ENCODE assay signal across 9 cellular contexts in genomic region chr6:161370882-161371281, GRCh38.
DNase-seq lines count a peak whose midpoint lies in the region; ATAC-seq, FAIRE-seq and TF ChIP-seq lines count a peak whose summit lies in the region.
"Had no signal": no experiment of that assay in that cellular context is flagged by ENCODE, and none has a peak within 500 bp of the region (broad histone marks: within the 10 kb centered on the region; RNA-seq: fewer than 3 reads in every experiment).

No MANE protein-coding gene starts in this region.

- no peak overlapping the region for H3K27ac ChIP-seq in endothelial cell of umbilical vein (ENCODE audit: insufficient read depth, low read depth, low read length)

- no peak overlapping the region for H3K9ac ChIP-seq in endothelial cell of umbilical vein (replicated peaks; ENCODE audit: extremely low read depth, insufficient read depth, low read length)

- intact Hi-C loops in Caco-2 (cut with micrococcal nuclease; ENCODE audit: unreplicated experiment), result loop anchor here (1.0 to 5.0 kb wide), 3 partner anchors 18 to 579 kb away; partner anchors contain the start of gene MAP3K4
- intact Hi-C loops in endothelial cell of umbilical vein (cut with micrococcal nuclease), result loop anchor here (1.0 to 5.0 kb wide), 5 partner anchors 96 to 1234 kb away; partner anchors contain the start of genes AGPAT4 and MAP3K4
- intact Hi-C loops in natural killer cell (cut with micrococcal nuclease), result loop anchor here (1.0 to 5.0 kb wide), 4 partner anchors 128 to 379 kb away; partner anchors contain the start of gene MAP3K4

- peaks cover 10% of the 10 kb centered on the region for H3K4me1 ChIP-seq in Caco-2
- no peaks in the 10 kb centered on the region for H3K4me1 ChIP-seq in endothelial cell of umbilical vein (ENCODE audit: control insufficient read depth, extremely low read depth, insufficient read depth, low read length)

- no peak overlapping the region for H3K4me2 ChIP-seq in endothelial cell of umbilical vein (ENCODE audit: insufficient read depth, low read length)

- H3K27ac Mint-ChIP-seq in Caco-2 (ENCODE audit: unreplicated experiment), result no peak overlapping the region
- no peak overlapping the region for H3K27ac Mint-ChIP-seq in activated CD8-positive, alpha-beta memory T cell treated with anti-CD3 and anti-CD28 coated beads, Interleukin-2, amount 10 ng/mL, durations not matched to agents 7 days and 5 days
- H3K27ac Mint-ChIP-seq in natural killer cell, result peak overlapping the region in 1 of 2 donors; percentile 55

- H4K20me1 ChIP-seq in endothelial cell of umbilical vein (replicated peaks; ENCODE audit: control insufficient read depth, extremely low read depth, insufficient read depth, low read length), result no peaks in the 10 kb centered on the region

- DNase-seq in Caco-2 (peak; percentile 70 to 82), NCI-H82 treated with DMSO at 0.1 percent for 48 hours (lab: John Stamatoyannopoulos, UW; ENCODE audit: unreplicated experiment) (peak; percentile 20), endothelial cell of umbilical vein (ENCODE audit: low read depth, low spot score) (peak; percentile 62), natural killer cell (peak; percentile 70)
- DNase-seq in activated CD8-positive, alpha-beta memory T cell treated with anti-CD3 and anti-CD28 coated beads, Interleukin-2, amount 10 ng/mL, durations not matched to agents 7 days and 5 days, result peak; percentile 76
- peak; percentile 68 for DNase-seq in stimulated activated naive CD8-positive, alpha-beta T cell treated with anti-CD3 and anti-CD28 coated beads, Interleukin-15, Interleukin-2, amounts not matched to agents 100 U/mL and 50 U/mL, for 24 hours

- peak; percentile 86 for FAIRE-seq in endothelial cell of umbilical vein (lab: Jason Lieb, UNC)
- FAIRE-seq: colon had no signal

- no peak overlapping the region for H3K4me3 ChIP-seq in Caco-2 (ENCODE audit: low read depth, low read length)
- H3K4me3 ChIP-seq in endothelial cell of umbilical vein (replicated peaks in 1 of 3; ENCODE audit: insufficient read depth in 1 of 3, low read depth in 1 of 3, low read length in 3 of 3), result no peak overlapping the region

- CTCF ChIA-PET in Caco-2 (lab: Charles Lee) (interaction anchor here (0.6 to 1.7 kb wide), 13 partner anchors 10 to 638 kb away, joined by 3 to 30 read pairs (median 6); partner anchors contain the start of gene AGPAT4), endothelial cell of umbilical vein (lab: Charles Lee) (interaction anchor here (0.6 to 10.7 kb wide), 91 partner anchors 9 to 1508 kb away, joined by 3 to 671 read pairs (median 4); partner anchors contain the start of genes AGPAT4 and MAP3K4)
- CTCF ChIA-PET in activated CD8-positive, alpha-beta memory T cell treated with anti-CD3 and anti-CD28 coated beads, Interleukin-2, amount 10 ng/mL, durations not matched to agents 7 days and 5 days (lab: Charles Lee), result interaction anchor here (0.6 to 6.0 kb wide), 33 partner anchors 8 to 850 kb away, joined by 3 to 179 read pairs (median 4); partner anchors contain the start of genes AGPAT4 and MAP3K4

- BruUV-seq in Caco-2 (replicated peaks; lab: Mats Ljungman, UMichigan) (no TSS peak), endothelial cell of umbilical vein (replicated peaks; lab: Mats Ljungman, UMichigan) (no TSS peak)

- H3K36me3 Mint-ChIP-seq in Caco-2 (ENCODE audit: insufficient read depth, unreplicated experiment) (no peaks in the 10 kb centered on the region), natural killer cell (no peaks in the 10 kb centered on the region)
- H3K36me3 Mint-ChIP-seq in activated CD8-positive, alpha-beta memory T cell treated with anti-CD3 and anti-CD28 coated beads, Interleukin-2, amount 10 ng/mL, durations not matched to agents 7 days and 5 days, result no peaks in the 10 kb centered on the region

- H3K9me3 ChIP-seq in Caco-2, result no peaks in the 10 kb centered on the region
- H3K9me3 ChIP-seq in endothelial cell of umbilical vein (replicated peaks; ENCODE audit: control insufficient read depth, insufficient read depth, low read length), result no peaks in the 10 kb centered on the region

- H3K27me3 ChIP-seq in Caco-2 (replicated peaks; ENCODE audit: control insufficient read depth, insufficient read depth, low read length) (no peaks in the 10 kb centered on the region), endothelial cell of umbilical vein (ENCODE audit: control insufficient read depth in 2 of 2, insufficient read depth in 2 of 2, low read length in 2 of 2) (no peaks in the 10 kb centered on the region)

- dilution Hi-C loops in endothelial cell of umbilical vein (cut with MboI; ENCODE audit: extremely low pct_ligation_motif_present, low sequenced_read_pairs), result no loop called here

- no peaks in the 10 kb centered on the region for H3K79me2 ChIP-seq in endothelial cell of umbilical vein (ENCODE audit: control insufficient read depth, insufficient read depth, low read length)

- H3K27me3 Mint-ChIP-seq in Caco-2 (ENCODE audit: insufficient read depth, unreplicated experiment) (no peaks in the 10 kb centered on the region), natural killer cell (ENCODE audit: low read depth in 2 of 2) (no peaks in the 10 kb centered on the region)
- H3K27me3 Mint-ChIP-seq in activated CD8-positive, alpha-beta memory T cell treated with anti-CD3 and anti-CD28 coated beads, Interleukin-2, amount 10 ng/mL, durations not matched to agents 7 days and 5 days, result no peaks in the 10 kb centered on the region

- H3K9me3 Mint-ChIP-seq in Caco-2 (ENCODE audit: unreplicated experiment) (no peaks in the 10 kb centered on the region), natural killer cell (no peaks in the 10 kb centered on the region)
- no peaks in the 10 kb centered on the region for H3K9me3 Mint-ChIP-seq in activated CD8-positive, alpha-beta memory T cell treated with anti-CD3 and anti-CD28 coated beads, Interleukin-2, amount 10 ng/mL, durations not matched to agents 7 days and 5 days (ENCODE audit: low read depth)

- H3K36me3 ChIP-seq in Caco-2 (ENCODE audit: control insufficient read depth, insufficient read depth, low read length), result no peaks in the 10 kb centered on the region
- H3K36me3 ChIP-seq in endothelial cell of umbilical vein (ENCODE audit: control insufficient read depth in 2 of 2, extremely low read depth in 1 of 2, insufficient read depth in 2 of 2, low read length in 2 of 2), result no peaks in the 10 kb centered on the region

- no peak for TF ChIP-seq POLR2A in endothelial cell of umbilical vein (IDR thresholded peaks at IDR 0.05; ENCODE audit: low read depth, low read length)

- no peaks in the 10 kb centered on the region for H3K9me1 ChIP-seq in endothelial cell of umbilical vein (replicated peaks; ENCODE audit: control insufficient read depth, extremely low read depth, insufficient read depth, low read length)

- peaks cover 10% of the 10 kb centered on the region for H3K4me1 Mint-ChIP-seq in Caco-2 (ENCODE audit: low read depth, unreplicated experiment)
- no peaks in the 10 kb centered on the region for H3K4me1 Mint-ChIP-seq in activated CD8-positive, alpha-beta memory T cell treated with anti-CD3 and anti-CD28 coated beads, Interleukin-2, amount 10 ng/mL, durations not matched to agents 7 days and 5 days
- H3K4me1 Mint-ChIP-seq in natural killer cell, result peaks cover 0 to 5% of the 10 kb centered on the region in 2 donors

- no peak overlapping the region for H2AFZ ChIP-seq in endothelial cell of umbilical vein (ENCODE audit: low read depth, low read length)

- POLR2A ChIA-PET in Caco-2 (lab: Charles Lee), result interaction anchor here (0.6 kb wide), 1 partner anchor 26 kb away, joined by 5 read pairs; no protein-coding TSS in a partner anchor
- POLR2A ChIA-PET in endothelial cell of umbilical vein (lab: Charles Lee), result no interaction called here

- ATAC-seq in GM19395 (IDR thresholded peaks at IDR 0.05; ENCODE audit: unreplicated experiment), result peak; percentile 87
- peak; percentile 89 for ATAC-seq in HG03460 (IDR thresholded peaks at IDR 0.05; ENCODE audit: unreplicated experiment)
- ATAC-seq in activated CD8-positive, alpha-beta memory T cell treated with anti-CD3 and anti-CD28 coated beads, Interleukin-2, amount 10 ng/mL, durations not matched to agents 7 days and 5 days, result peak; percentile 89
- peak; percentile 86 to 92 (median 90) for ATAC-seq in natural killer cell
- peak; percentile 76 for ATAC-seq in stimulated activated naive CD8-positive, alpha-beta T cell treated with anti-CD3 and anti-CD28 coated beads, Interleukin-15, Interleukin-2, amounts not matched to agents 100 U/mL and 50 U/mL, for 24 hours

- H3K4me3 Mint-ChIP-seq in Caco-2 (ENCODE audit: unreplicated experiment), result no peak overlapping the region
- H3K4me3 Mint-ChIP-seq in activated CD8-positive, alpha-beta memory T cell treated with anti-CD3 and anti-CD28 coated beads, Interleukin-2, amount 10 ng/mL, durations not matched to agents 7 days and 5 days, result no peak overlapping the region
- no peak overlapping the region for H3K4me3 Mint-ChIP-seq in natural killer cell

- peak; percentile 86 to 94 for TF ChIP-seq CTCF in Caco-2 (IDR thresholded peaks at IDR 0.05; ENCODE audit: insufficient read depth in 1 of 2, low read depth in 1 of 2, low read length in 1 of 2, severe bottlenecking in 1 of 2, unreplicated experiment in 1 of 2)
- TF ChIP-seq CTCF in endothelial cell of umbilical vein (IDR thresholded peaks at IDR 0.05; ENCODE audit: extremely low read depth in 1 of 2, insufficient read depth in 1 of 2, low read depth in 1 of 2, low read length in 2 of 2), result peak; percentile 89 to 91
- TF ChIP-seq CTCF in natural killer cell (IDR thresholded peaks at IDR 0.05), result peak; percentile 95

TF ChIP-seq in endothelial cell of umbilical vein, 7 proteins besides CTCF, POLR2A, EP300 and RAD21:
- TF ChIP-seq EZH2 (IDR thresholded peaks at IDR 0.05; ENCODE audit: borderline replicate concordance, low read depth, low read length, severe bottlenecking), result no peak
- TF ChIP-seq JUN (IDR thresholded peaks at IDR 0.05; ENCODE audit: borderline replicate concordance, insufficient read depth, insufficient read length, low read depth), result no peak
- TF ChIP-seq MYC (IDR thresholded peaks at IDR 0.05; ENCODE audit: low read depth, low read length), result no peak
- no peak for TF ChIP-seq GATA2 (IDR thresholded peaks at IDR 0.05; ENCODE audit: insufficient read depth, insufficient read length, low read depth, low read length)
- no peak for TF ChIP-seq FOS (IDR thresholded peaks at IDR 0.05; ENCODE audit: borderline replicate concordance, insufficient read depth, low read length)
- TF ChIP-seq MAX (IDR thresholded peaks at IDR 0.05; ENCODE audit: insufficient read depth, insufficient read length), result no peak
- no peak for TF ChIP-seq POLR2AphosphoS5 (IDR thresholded peaks at IDR 0.05; ENCODE audit: insufficient read depth, low read depth, low read length)

Comparison
In these comparisons a context has a peak if more than half of its experiments do, and no peak if none do; other contexts are left out.
1. DNase-seq: peak in every context shown above with its lines; median percentile 76 in Caco-2; 76 in activated CD8-positive, alpha-beta memory T cell treated with anti-CD3 and anti-CD28 coated beads, Interleukin-2, amount 10 ng/mL, durations not matched to agents 7 days and 5 days; 70 in natural killer cell; 68 in stimulated activated naive CD8-positive, alpha-beta T cell treated with anti-CD3 and anti-CD28 coated beads, Interleukin-15, Interleukin-2, amounts not matched to agents 100 U/mL and 50 U/mL, for 24 hours; 62 in endothelial cell of umbilical vein; 20 in NCI-H82 treated with DMSO at 0.1 percent for 48 hours.